1 cellular context compared by ENCODE assay signal in the genomic region with DNA sequence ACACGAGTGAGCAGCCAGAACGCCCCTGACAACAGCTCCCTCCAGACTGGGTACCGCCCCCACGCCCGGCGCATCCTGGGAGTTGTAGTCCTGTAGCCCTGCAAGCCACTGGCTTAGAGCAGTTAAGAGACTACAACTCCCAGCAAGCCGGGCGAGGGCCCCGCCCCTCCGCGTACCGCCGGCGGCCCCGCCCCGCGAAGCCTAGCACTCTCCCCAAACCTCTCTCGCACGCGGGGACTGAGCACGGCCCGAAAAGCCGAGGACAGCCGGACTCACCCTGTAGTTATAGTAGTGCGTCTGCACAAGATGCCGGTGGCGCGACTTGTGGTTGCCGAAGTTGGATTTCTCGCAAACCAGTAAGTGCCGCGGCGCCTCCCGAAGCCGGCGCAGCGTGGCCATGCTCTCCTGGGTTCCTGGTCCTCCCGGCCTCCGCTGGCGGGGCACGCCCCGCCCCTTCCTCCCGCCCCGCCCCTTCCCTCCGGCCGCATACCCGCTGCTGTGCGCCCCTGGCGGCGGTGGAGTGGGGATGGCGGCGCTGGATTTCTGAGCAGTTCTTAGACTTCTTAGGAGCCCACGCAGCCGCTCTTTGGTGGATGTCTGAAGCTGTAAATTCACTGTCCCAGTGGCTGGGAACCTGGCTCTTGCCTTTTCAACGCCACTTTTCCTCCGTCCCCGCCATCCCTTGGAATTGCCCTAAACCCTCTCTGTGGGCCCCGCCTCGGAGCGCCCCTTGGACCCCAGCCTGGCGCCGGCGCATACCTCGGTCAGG.
TF ChIP-seq lines count a peak whose summit lies in the region.

A gene with protein sequence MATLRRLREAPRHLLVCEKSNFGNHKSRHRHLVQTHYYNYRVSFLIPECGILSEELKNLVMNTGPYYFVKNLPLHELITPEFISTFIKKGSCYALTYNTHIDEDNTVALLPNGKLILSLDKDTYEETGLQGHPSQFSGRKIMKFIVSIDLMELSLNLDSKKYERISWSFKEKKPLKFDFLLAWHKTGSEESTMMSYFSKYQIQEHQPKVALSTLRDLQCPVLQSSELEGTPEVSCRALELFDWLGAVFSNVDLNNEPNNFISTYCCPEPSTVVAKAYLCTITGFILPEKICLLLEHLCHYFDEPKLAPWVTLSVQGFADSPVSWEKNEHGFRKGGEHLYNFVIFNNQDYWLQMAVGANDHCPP (minus strand): TSS at position 434 of the 769 bp plus-strand sequence. CDS start 35 bp downstream, at position 399.

TF ChIP-seq in HEK293, 187 proteins besides CTCF, POLR2A, EP300 and RAD21 (continued from another document and continues in another):
- peak; percentile 85 for TF ChIP-seq KLF10 (tag by site-specific recombination; IDR thresholded peaks at IDR 0.05)
- TF ChIP-seq ZNF529 (tag by site-specific recombination; IDR thresholded peaks at IDR 0.05; ENCODE audit: insufficient replicate concordance) = no peak
- TF ChIP-seq, protein P1, sequence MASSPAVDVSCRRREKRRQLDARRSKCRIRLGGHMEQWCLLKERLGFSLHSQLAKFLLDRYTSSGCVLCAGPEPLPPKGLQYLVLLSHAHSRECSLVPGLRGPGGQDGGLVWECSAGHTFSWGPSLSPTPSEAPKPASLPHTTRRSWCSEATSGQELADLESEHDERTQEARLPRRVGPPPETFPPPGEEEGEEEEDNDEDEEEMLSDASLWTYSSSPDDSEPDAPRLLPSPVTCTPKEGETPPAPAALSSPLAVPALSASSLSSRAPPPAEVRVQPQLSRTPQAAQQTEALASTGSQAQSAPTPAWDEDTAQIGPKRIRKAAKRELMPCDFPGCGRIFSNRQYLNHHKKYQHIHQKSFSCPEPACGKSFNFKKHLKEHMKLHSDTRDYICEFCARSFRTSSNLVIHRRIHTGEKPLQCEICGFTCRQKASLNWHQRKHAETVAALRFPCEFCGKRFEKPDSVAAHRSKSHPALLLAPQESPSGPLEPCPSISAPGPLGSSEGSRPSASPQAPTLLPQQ (tag by site-specific recombination; IDR thresholded peaks at IDR 0.05) = peak; percentile 94
- TF ChIP-seq, protein P2, sequence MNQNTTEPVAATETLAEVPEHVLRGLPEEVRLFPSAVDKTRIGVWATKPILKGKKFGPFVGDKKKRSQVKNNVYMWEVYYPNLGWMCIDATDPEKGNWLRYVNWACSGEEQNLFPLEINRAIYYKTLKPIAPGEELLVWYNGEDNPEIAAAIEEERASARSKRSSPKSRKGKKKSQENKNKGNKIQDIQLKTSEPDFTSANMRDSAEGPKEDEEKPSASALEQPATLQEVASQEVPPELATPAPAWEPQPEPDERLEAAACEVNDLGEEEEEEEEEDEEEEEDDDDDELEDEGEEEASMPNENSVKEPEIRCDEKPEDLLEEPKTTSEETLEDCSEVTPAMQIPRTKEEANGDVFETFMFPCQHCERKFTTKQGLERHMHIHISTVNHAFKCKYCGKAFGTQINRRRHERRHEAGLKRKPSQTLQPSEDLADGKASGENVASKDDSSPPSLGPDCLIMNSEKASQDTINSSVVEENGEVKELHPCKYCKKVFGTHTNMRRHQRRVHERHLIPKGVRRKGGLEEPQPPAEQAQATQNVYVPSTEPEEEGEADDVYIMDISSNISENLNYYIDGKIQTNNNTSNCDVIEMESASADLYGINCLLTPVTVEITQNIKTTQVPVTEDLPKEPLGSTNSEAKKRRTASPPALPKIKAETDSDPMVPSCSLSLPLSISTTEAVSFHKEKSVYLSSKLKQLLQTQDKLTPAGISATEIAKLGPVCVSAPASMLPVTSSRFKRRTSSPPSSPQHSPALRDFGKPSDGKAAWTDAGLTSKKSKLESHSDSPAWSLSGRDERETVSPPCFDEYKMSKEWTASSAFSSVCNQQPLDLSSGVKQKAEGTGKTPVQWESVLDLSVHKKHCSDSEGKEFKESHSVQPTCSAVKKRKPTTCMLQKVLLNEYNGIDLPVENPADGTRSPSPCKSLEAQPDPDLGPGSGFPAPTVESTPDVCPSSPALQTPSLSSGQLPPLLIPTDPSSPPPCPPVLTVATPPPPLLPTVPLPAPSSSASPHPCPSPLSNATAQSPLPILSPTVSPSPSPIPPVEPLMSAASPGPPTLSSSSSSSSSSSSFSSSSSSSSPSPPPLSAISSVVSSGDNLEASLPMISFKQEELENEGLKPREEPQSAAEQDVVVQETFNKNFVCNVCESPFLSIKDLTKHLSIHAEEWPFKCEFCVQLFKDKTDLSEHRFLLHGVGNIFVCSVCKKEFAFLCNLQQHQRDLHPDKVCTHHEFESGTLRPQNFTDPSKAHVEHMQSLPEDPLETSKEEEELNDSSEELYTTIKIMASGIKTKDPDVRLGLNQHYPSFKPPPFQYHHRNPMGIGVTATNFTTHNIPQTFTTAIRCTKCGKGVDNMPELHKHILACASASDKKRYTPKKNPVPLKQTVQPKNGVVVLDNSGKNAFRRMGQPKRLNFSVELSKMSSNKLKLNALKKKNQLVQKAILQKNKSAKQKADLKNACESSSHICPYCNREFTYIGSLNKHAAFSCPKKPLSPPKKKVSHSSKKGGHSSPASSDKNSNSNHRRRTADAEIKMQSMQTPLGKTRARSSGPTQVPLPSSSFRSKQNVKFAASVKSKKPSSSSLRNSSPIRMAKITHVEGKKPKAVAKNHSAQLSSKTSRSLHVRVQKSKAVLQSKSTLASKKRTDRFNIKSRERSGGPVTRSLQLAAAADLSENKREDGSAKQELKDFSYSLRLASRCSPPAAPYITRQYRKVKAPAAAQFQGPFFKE (tag by site-specific recombination; IDR thresholded peaks at IDR 0.05; ENCODE audit: borderline replicate concordance) = no peak
- TF ChIP-seq YY1 (tag by site-specific recombination; IDR thresholded peaks at IDR 0.05) = 0 out of 2 replicates have a peak, but pooled peaks have one; percentile 20
- 0 out of 2 replicates have a peak, but pooled peaks have one; percentile 20 for TF ChIP-seq ZBTB8A (tag by site-specific recombination; IDR thresholded peaks at IDR 0.05)
- TF ChIP-seq ZNF624 (tag by site-specific recombination; IDR thresholded peaks at IDR 0.05) = no peak
- peak; percentile 100 for TF ChIP-seq ZNF335 (tag by site-specific recombination; conservative IDR thresholded peaks at IDR 0.05)
- peak; percentile 81 for TF ChIP-seq KLF7 (tag by site-specific recombination; IDR thresholded peaks at IDR 0.05; ENCODE audit: borderline replicate concordance)
- no peak for TF ChIP-seq SETDB1 (IDR thresholded peaks at IDR 0.05; ENCODE audit: insufficient read length, low read length)
- no peak for TF ChIP-seq TCF7L2 (IDR thresholded peaks at IDR 0.05; ENCODE audit: borderline replicate concordance, low read depth, low read length)
- TF ChIP-seq, protein P3, sequence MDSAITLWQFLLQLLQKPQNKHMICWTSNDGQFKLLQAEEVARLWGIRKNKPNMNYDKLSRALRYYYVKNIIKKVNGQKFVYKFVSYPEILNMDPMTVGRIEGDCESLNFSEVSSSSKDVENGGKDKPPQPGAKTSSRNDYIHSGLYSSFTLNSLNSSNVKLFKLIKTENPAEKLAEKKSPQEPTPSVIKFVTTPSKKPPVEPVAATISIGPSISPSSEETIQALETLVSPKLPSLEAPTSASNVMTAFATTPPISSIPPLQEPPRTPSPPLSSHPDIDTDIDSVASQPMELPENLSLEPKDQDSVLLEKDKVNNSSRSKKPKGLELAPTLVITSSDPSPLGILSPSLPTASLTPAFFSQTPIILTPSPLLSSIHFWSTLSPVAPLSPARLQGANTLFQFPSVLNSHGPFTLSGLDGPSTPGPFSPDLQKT (IDR thresholded peaks at IDR 0.05; ENCODE audit: borderline replicate concordance, low read depth, low read length) = no peak
- TF ChIP-seq KLF9 (tag by site-specific recombination; IDR thresholded peaks at IDR 0.05; ENCODE audit: low read depth) = peak; percentile 93
- TF ChIP-seq ZNF302 (tag by site-specific recombination; IDR thresholded peaks at IDR 0.05; ENCODE audit: low read depth) = no peak
- TF ChIP-seq ZNF777 (tag by site-specific recombination; IDR thresholded peaks at IDR 0.05; ENCODE audit: borderline replicate concordance) = no peak
- TF ChIP-seq, protein P4, sequence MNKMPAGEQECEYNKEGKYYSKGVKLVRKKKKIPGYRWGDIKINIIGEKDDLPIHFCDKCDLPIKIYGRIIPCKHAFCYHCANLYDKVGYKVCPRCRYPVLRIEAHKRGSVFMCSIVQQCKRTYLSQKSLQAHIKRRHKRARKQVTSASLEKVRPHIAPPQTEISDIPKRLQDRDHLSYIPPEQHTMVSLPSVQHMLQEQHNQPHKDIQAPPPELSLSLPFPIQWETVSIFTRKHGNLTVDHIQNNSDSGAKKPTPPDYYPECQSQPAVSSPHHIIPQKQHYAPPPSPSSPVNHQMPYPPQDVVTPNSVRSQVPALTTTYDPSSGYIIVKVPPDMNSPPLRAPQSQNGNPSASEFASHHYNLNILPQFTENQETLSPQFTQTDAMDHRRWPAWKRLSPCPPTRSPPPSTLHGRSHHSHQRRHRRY (tag by site-specific recombination; IDR thresholded peaks at IDR 0.05) = no peak
- TF ChIP-seq ZNF121 (tag by site-specific recombination; IDR thresholded peaks at IDR 0.05) = no peak
- TF ChIP-seq ZNF157 (tag by site-specific recombination; IDR thresholded peaks at IDR 0.05) = no peak
- no peak for TF ChIP-seq ZNF391 (tag by site-specific recombination; IDR thresholded peaks at IDR 0.05; ENCODE audit: borderline replicate concordance, low read depth)
- peak; percentile 99 for TF ChIP-seq SP3 (tag by site-specific recombination; IDR thresholded peaks at IDR 0.05)
- TF ChIP-seq ZIC2 (tag by site-specific recombination; IDR thresholded peaks at IDR 0.05) = 0 out of 2 replicates have a peak, but pooled peaks have one; percentile 7
- TF ChIP-seq EGR2 (tag by site-specific recombination; IDR thresholded peaks at IDR 0.05; ENCODE audit: low read depth) = peak; percentile 18; the same call in 1 of the 2 replicates
- TF ChIP-seq ZSCAN23 (tag by site-specific recombination; IDR thresholded peaks at IDR 0.05) = no peak
- TF ChIP-seq SP7 (tag by site-specific recombination; IDR thresholded peaks at IDR 0.05) = peak; percentile 69; the same call in 1 of the 2 replicates
- no peak for TF ChIP-seq RBAK (tag by site-specific recombination; IDR thresholded peaks at IDR 0.05)
- TF ChIP-seq ZNF664 (tag by site-specific recombination; IDR thresholded peaks at IDR 0.05) = no peak
- TF ChIP-seq KLF1 (tag by site-specific recombination; IDR thresholded peaks at IDR 0.05) = peak; percentile 84
- TF ChIP-seq ZBTB48 (tag by site-specific recombination; IDR thresholded peaks at IDR 0.05) = peak; percentile 51; the same call in 1 of the 2 replicates
- TF ChIP-seq, protein P5, sequence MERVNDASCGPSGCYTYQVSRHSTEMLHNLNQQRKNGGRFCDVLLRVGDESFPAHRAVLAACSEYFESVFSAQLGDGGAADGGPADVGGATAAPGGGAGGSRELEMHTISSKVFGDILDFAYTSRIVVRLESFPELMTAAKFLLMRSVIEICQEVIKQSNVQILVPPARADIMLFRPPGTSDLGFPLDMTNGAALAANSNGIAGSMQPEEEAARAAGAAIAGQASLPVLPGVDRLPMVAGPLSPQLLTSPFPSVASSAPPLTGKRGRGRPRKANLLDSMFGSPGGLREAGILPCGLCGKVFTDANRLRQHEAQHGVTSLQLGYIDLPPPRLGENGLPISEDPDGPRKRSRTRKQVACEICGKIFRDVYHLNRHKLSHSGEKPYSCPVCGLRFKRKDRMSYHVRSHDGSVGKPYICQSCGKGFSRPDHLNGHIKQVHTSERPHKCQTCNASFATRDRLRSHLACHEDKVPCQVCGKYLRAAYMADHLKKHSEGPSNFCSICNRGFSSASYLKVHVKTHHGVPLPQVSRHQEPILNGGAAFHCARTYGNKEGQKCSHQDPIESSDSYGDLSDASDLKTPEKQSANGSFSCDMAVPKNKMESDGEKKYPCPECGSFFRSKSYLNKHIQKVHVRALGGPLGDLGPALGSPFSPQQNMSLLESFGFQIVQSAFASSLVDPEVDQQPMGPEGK (tag by site-specific recombination; IDR thresholded peaks at IDR 0.05) = peak; percentile 63
- TF ChIP-seq ZNF830 (tag by site-specific recombination; IDR thresholded peaks at IDR 0.05; ENCODE audit: low read depth) = no peak
- TF ChIP-seq, protein P6, sequence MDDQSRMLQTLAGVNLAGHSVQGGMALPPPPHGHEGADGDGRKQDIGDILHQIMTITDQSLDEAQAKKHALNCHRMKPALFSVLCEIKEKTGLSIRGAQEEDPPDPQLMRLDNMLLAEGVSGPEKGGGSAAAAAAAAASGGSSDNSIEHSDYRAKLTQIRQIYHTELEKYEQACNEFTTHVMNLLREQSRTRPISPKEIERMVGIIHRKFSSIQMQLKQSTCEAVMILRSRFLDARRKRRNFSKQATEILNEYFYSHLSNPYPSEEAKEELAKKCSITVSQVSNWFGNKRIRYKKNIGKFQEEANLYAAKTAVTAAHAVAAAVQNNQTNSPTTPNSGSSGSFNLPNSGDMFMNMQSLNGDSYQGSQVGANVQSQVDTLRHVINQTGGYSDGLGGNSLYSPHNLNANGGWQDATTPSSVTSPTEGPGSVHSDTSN (CRISPR knock-in tag; IDR thresholded peaks at IDR 0.05) = peak; percentile 27; the same call in 1 of the 2 replicates
- peak; percentile 49; the same call in 1 of the 2 replicates for TF ChIP-seq GLIS2 (tag by site-specific recombination; IDR thresholded peaks at IDR 0.05)
- TF ChIP-seq, protein P7, sequence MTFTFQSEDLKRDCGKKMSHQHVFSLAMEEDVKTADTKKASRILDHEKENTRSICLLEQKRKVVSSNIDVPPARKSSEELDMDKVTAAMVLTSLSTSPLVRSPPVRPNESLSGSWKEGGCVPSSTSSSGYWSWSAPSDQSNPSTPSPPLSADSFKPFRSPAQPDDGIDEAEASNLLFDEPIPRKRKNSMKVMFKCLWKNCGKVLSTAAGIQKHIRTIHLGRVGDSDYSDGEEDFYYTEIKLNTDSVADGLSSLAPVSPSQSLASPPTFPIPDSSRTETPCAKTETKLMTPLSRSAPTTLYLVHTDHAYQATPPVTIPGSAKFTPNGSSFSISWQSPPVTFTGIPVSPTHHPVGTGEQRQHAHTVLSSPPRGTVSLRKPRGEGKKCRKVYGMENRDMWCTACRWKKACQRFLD (tag by site-specific recombination; IDR thresholded peaks at IDR 0.05) = no peak
- no peak for TF ChIP-seq ZNF501 (tag by site-specific recombination; IDR thresholded peaks at IDR 0.05)
- TF ChIP-seq ZNF585B (tag by site-specific recombination; IDR thresholded peaks at IDR 0.05) = no peak
- TF ChIP-seq, protein P8, sequence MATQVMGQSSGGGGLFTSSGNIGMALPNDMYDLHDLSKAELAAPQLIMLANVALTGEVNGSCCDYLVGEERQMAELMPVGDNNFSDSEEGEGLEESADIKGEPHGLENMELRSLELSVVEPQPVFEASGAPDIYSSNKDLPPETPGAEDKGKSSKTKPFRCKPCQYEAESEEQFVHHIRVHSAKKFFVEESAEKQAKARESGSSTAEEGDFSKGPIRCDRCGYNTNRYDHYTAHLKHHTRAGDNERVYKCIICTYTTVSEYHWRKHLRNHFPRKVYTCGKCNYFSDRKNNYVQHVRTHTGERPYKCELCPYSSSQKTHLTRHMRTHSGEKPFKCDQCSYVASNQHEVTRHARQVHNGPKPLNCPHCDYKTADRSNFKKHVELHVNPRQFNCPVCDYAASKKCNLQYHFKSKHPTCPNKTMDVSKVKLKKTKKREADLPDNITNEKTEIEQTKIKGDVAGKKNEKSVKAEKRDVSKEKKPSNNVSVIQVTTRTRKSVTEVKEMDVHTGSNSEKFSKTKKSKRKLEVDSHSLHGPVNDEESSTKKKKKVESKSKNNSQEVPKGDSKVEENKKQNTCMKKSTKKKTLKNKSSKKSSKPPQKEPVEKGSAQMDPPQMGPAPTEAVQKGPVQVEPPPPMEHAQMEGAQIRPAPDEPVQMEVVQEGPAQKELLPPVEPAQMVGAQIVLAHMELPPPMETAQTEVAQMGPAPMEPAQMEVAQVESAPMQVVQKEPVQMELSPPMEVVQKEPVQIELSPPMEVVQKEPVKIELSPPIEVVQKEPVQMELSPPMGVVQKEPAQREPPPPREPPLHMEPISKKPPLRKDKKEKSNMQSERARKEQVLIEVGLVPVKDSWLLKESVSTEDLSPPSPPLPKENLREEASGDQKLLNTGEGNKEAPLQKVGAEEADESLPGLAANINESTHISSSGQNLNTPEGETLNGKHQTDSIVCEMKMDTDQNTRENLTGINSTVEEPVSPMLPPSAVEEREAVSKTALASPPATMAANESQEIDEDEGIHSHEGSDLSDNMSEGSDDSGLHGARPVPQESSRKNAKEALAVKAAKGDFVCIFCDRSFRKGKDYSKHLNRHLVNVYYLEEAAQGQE (tag by site-specific recombination; IDR thresholded peaks at IDR 0.05) = peak; percentile 23
- TF ChIP-seq ZNF544 (tag by site-specific recombination; IDR thresholded peaks at IDR 0.05) = no peak
